Comparison of ENCODE assay signal across 24 cellular contexts in genomic region chr18:59706499-59706898, GRCh38. TPM values are rescaled to one million over a fixed set of nuclear protein-coding genes. Genes with fewer than 3 reads are reported as not detected.
"Had no signal": no experiment of that assay in that cellular context is flagged by ENCODE, and none has a peak within 500 bp of the region (broad histone marks: within the 10 kb centered on the region; RNA-seq: fewer than 3 reads in every experiment).

No MANE protein-coding gene starts in this region.

- H3K27me3 ChIP-seq: colonic mucosa, ovary, stomach, suprapubic skin, tibial nerve, uterus had no signal

- H3K36me3 ChIP-seq: colonic mucosa, esophagus squamous epithelium, heart right ventricle, left ventricle myocardium inferior, neutrophil, ovary, prostate gland, stomach, suprapubic skin, tibial nerve, uterus had no signal

- FAIRE-seq: astrocyte had no signal

- H3K4me3 Mint-ChIP-seq: activated CD4-positive, alpha-beta memory T cell treated with anti-CD3 and anti-CD28 coated beads for 36 hours; activated naive CD8-positive, alpha-beta T cell treated with anti-CD3 and anti-CD28 coated beads for 36 hours; natural killer cell treated with Interleukin-12 subunit alpha and Interleukin-12 subunit beta and Interleukin-15 and Interleukin-18, amount 100 ng/mL, for 72 hours; T-helper 1 cell treated with Interleukin-12 subunit alpha and Interleukin-12 subunit beta and Interleukin-4 antibody, amounts not matched to agents 30 μg/mL and 1 μg/mL, for 36 hours had no signal

- H3K9me3 Mint-ChIP-seq: activated CD4-positive, alpha-beta memory T cell treated with anti-CD3 and anti-CD28 coated beads for 36 hours; activated naive CD8-positive, alpha-beta T cell treated with anti-CD3 and anti-CD28 coated beads for 36 hours; natural killer cell treated with Interleukin-12 subunit alpha and Interleukin-12 subunit beta and Interleukin-15 and Interleukin-18, amount 100 ng/mL, for 72 hours; T-helper 1 cell treated with Interleukin-12 subunit alpha and Interleukin-12 subunit beta and Interleukin-4 antibody, amounts not matched to agents 30 μg/mL and 1 μg/mL, for 36 hours had no signal

- H3K27ac ChIP-seq: colonic mucosa, dorsolateral prefrontal cortex, esophagus squamous epithelium, heart right ventricle, left ventricle myocardium inferior, neutrophil, ovary, prostate gland, stomach, suprapubic skin, tibial nerve, uterus had no signal

- H3K9me3 ChIP-seq: colonic mucosa, esophagus squamous epithelium, heart right ventricle, left ventricle myocardium inferior, neutrophil, ovary, prostate gland, stomach, suprapubic skin, tibial nerve, uterus had no signal

- H3K27ac Mint-ChIP-seq: activated CD4-positive, alpha-beta memory T cell treated with anti-CD3 and anti-CD28 coated beads for 36 hours; activated naive CD8-positive, alpha-beta T cell treated with anti-CD3 and anti-CD28 coated beads for 36 hours; natural killer cell treated with Interleukin-12 subunit alpha and Interleukin-12 subunit beta and Interleukin-15 and Interleukin-18, amount 100 ng/mL, for 72 hours; T-helper 1 cell treated with Interleukin-12 subunit alpha and Interleukin-12 subunit beta and Interleukin-4 antibody, amounts not matched to agents 30 μg/mL and 1 μg/mL, for 36 hours had no signal

- H3K4me1 Mint-ChIP-seq: activated naive CD8-positive, alpha-beta T cell treated with anti-CD3 and anti-CD28 coated beads for 36 hours had no signal

- ATAC-seq: heart right ventricle had no signal

- H3K36me3 Mint-ChIP-seq: activated CD4-positive, alpha-beta memory T cell treated with anti-CD3 and anti-CD28 coated beads for 36 hours; activated naive CD8-positive, alpha-beta T cell treated with anti-CD3 and anti-CD28 coated beads for 36 hours; natural killer cell treated with Interleukin-12 subunit alpha and Interleukin-12 subunit beta and Interleukin-15 and Interleukin-18, amount 100 ng/mL, for 72 hours had no signal

- H3K27me3 Mint-ChIP-seq: activated CD4-positive, alpha-beta memory T cell treated with anti-CD3 and anti-CD28 coated beads for 36 hours had no signal

- H3K4me1 ChIP-seq: colonic mucosa, heart right ventricle, left ventricle myocardium inferior, prostate gland, tibial nerve, uterus had no signal

- H3K4me3 ChIP-seq: colonic mucosa, dorsolateral prefrontal cortex, esophagus squamous epithelium, heart right ventricle, left ventricle myocardium inferior, ovary, prostate gland, stomach, suprapubic skin, tibial nerve, uterus had no signal

- DNase-seq: activated CD4-positive, alpha-beta memory T cell treated with anti-CD3 and anti-CD28 coated beads for 36 hours; activated CD4-positive, alpha-beta T cell treated with anti-CD3 and anti-CD28 coated beads for 48 hours; activated naive CD4-positive, alpha-beta T cell treated with Interleukin-2 at 50 U/mL for 16 hours; activated naive CD8-positive, alpha-beta T cell treated with anti-CD3 and anti-CD28 coated beads for 36 hours; activated T-cell treated with anti-CD3 and anti-CD28 coated beads, Interleukin-2, amount 50 U/mL, for 48 hours; colonic mucosa; dorsolateral prefrontal cortex; esophagus squamous epithelium; heart right ventricle; left ventricle myocardium inferior; midbrain; ovary; stimulated activated CD4-positive, alpha-beta T cell treated with anti-CD3 and anti-CD28 coated beads, Interleukin-12 subunit alpha, Interleukin-12 subunit beta, amount 100 ng/mL, for 4 hours; stimulated activated CD4-positive, alpha-beta T cell treated with anti-CD3 and anti-CD28 coated beads, Interleukin-4, amount 100 ng/mL, for 4 hours; stomach; T1000; uterus had no signal

RNA-seq across cellular contexts. Expression of gene CCBE1, which starts 9.3 kb away (rescaled TPM):
- total RNA-seq: activated naive CD8-positive, alpha-beta T cell treated with anti-CD3 and anti-CD28 coated beads for 36 hours; natural killer cell treated with Interleukin-12 subunit alpha and Interleukin-12 subunit beta and Interleukin-15 and Interleukin-18, amount 100 ng/mL, for 72 hours had no signal
